In genomic region chr4:128924951-128925350, GRCh38 we compare ENCODE assay signal across 20 cellular contexts.
A peak's percentile ranks its signal among the peaks of the same experiment; 100 is the strongest.
DNase-seq lines count a peak whose midpoint lies in the region; ATAC-seq and TF ChIP-seq lines count a peak whose summit lies in the region.
"Had no signal": no experiment of that assay in that cellular context is flagged by ENCODE, and none has a peak within 500 bp of the region (broad histone marks: within the 10 kb centered on the region; RNA-seq: fewer than 3 reads in every experiment).

No MANE protein-coding gene starts in this region.

- in situ Hi-C loops in brain microvascular endothelial cell (cut with HindIII; ENCODE audit: low pct_ligation_motif_present, low sequenced_read_pairs) = no loop called here

- no peaks in the 10 kb centered on the region for H3K4me1 ChIP-seq in foreskin keratinocyte
- H3K4me1 ChIP-seq: esophagus muscularis mucosa had no signal

- TF ChIP-seq CTCF in HFFc6 (IDR thresholded peaks at IDR 0.05) (no peak), brain microvascular endothelial cell (IDR thresholded peaks at IDR 0.05; ENCODE audit: low read depth, low read length, missing control alignments) (no peak), foreskin keratinocyte (conservative IDR thresholded peaks at IDR 0.05) (no peak)

- H3K36me3 Mint-ChIP-seq in HFFc6 (ENCODE audit: low read depth) = peaks cover 21% of the 10 kb centered on the region

- no peaks in the 10 kb centered on the region for H3K36me3 ChIP-seq in brain microvascular endothelial cell (replicated peaks)
- H3K36me3 ChIP-seq: esophagus muscularis mucosa had no signal

- no peaks in the 10 kb centered on the region for H3K27me3 Mint-ChIP-seq in HFFc6 (ENCODE audit: insufficient read depth)
- H3K27me3 Mint-ChIP-seq: activated T-cell treated with anti-CD3 and anti-CD28 coated beads, Interleukin-2, amount 50 U/mL, for 24 hours; CD4-positive, alpha-beta T cell; stimulated activated memory B cell treated with anti-CD40 and anti-IgM and Interleukin-4, amounts not matched to agents 10 μg/mL and 1 μg/mL and 100 μg/mL, for 72 hours had no signal

- peak overlapping the region; percentile 72 for H3K27ac Mint-ChIP-seq in HFFc6
- H3K27ac Mint-ChIP-seq: activated T-cell treated with anti-CD3 and anti-CD28 coated beads, Interleukin-2, amount 50 U/mL, for 24 hours; CD4-positive, alpha-beta T cell; stimulated activated memory B cell treated with anti-CD40 and anti-IgM and Interleukin-4, amounts not matched to agents 10 μg/mL and 1 μg/mL and 100 μg/mL, for 72 hours had no signal

- H3K27me3 ChIP-seq in brain microvascular endothelial cell (replicated peaks) (no peaks in the 10 kb centered on the region), foreskin keratinocyte (no peaks in the 10 kb centered on the region)
- H3K27me3 ChIP-seq: esophagus muscularis mucosa had no signal

- peak overlapping the region; percentile 32; the same call in 1 of the 2 replicates for H3K4me3 Mint-ChIP-seq in HFFc6
- H3K4me3 Mint-ChIP-seq: activated T-cell treated with anti-CD3 and anti-CD28 coated beads, Interleukin-2, amount 50 U/mL, for 24 hours; CD4-positive, alpha-beta T cell; stimulated activated memory B cell treated with anti-CD40 and anti-IgM and Interleukin-4, amounts not matched to agents 10 μg/mL and 1 μg/mL and 100 μg/mL, for 72 hours had no signal

- H3K4me3 ChIP-seq in brain microvascular endothelial cell (ENCODE audit: low read depth, low read length) (no peak overlapping the region), skeletal muscle cell (ENCODE audit: low read depth, low read length) (no peak overlapping the region)
- H3K4me3 ChIP-seq: esophagus muscularis mucosa, GM12878 had no signal

- peak; percentile 16 for DNase-seq in HFFc6
- DNase-seq in brain microvascular endothelial cell = peak; percentile 4
- DNase-seq in foreskin keratinocyte = peak; percentile 44 to 75
- peak; percentile 3 for DNase-seq in skeletal muscle cell (ENCODE audit: low read depth)
- DNase-seq in NCI-H2029 (lab: John Stamatoyannopoulos, UW) = no peak
- no peak for DNase-seq in NCI-H446 (lab: John Stamatoyannopoulos, UW)
- DNase-seq in putamen (ENCODE audit: low spot score) = no peak
- DNase-seq: activated CD4-positive, CD25-positive, alpha-beta regulatory T cell treated with anti-CD3 and anti-CD28 coated beads, Interleukin-2, amount 50 U/mL, for 72 hours; activated T-cell treated with anti-CD3 and anti-CD28 coated beads, Interleukin-2, amount 50 U/mL, for 24 hours; CD4-positive, alpha-beta T cell; cerebellar nuclear complex; DMS153; KG1; left ventricle myocardium superior; NCI-H1694 treated with DMSO at 0.1 percent for 48 hours; small intestine had no signal

- peak; percentile 62 for ATAC-seq in foreskin keratinocyte
- ATAC-seq: GM12878; HCT116; left ventricle myocardium superior; stimulated activated memory B cell treated with anti-CD40 and anti-IgM and Interleukin-4, amounts not matched to agents 10 μg/mL and 1 μg/mL and 100 μg/mL, for 72 hours had no signal

- H3K4me1 Mint-ChIP-seq in HFFc6 (ENCODE audit: low read depth) = peaks cover 6% of the 10 kb centered on the region
- H3K4me1 Mint-ChIP-seq: stimulated activated memory B cell treated with anti-CD40 and anti-IgM and Interleukin-4, amounts not matched to agents 10 μg/mL and 1 μg/mL and 100 μg/mL, for 72 hours had no signal

- H3K27ac ChIP-seq in brain microvascular endothelial cell = no peak overlapping the region
- H3K27ac ChIP-seq in foreskin keratinocyte = no peak overlapping the region
- H3K27ac ChIP-seq: esophagus muscularis mucosa had no signal

- H3K9me3 Mint-ChIP-seq in HFFc6 = peaks cover 7% of the 10 kb centered on the region; the same call in 1 of the 2 replicates
- H3K9me3 Mint-ChIP-seq: CD4-positive, alpha-beta T cell had no signal

Comparison
In these comparisons a context has a peak if more than half of its experiments do, and no peak if none do; other contexts are left out.
1. DNase-seq: peak in HFFc6 (single experiment), brain microvascular endothelial cell (single experiment), foreskin keratinocyte (2 of 2) and skeletal muscle cell (single experiment); none in NCI-H2029 (single experiment), NCI-H446 (0 of 2) and putamen (single experiment).